Comparison of ENCODE assay signal across 19 cellular contexts in the genomic region with DNA sequence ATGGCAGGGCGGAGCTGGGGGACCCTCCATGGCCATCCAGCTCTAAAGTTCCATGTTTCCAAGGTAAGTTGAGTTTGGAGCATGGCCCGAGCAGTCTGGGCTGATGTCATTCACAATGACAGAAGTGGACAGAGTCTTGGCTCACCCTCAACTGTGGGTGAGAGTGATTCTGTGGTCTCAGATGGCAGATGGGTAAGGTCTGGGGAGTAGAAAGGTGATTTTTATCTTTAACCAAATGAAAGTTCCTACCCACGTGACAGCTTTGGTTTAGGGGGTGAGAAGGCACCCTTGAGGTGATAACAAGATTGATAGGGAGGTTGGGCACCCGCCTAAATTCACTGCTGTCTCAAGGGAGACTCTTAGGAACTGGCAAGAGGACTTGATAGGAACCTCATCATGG.
"Had no signal": no experiment of that assay in that cellular context is flagged by ENCODE, and none has a peak within 500 bp of the region (broad histone marks: within the 10 kb centered on the region; RNA-seq: fewer than 3 reads in every experiment).

No MANE protein-coding gene starts in this region.

- DNase-seq: activated CD4-positive, alpha-beta T cell treated with anti-CD3 and anti-CD28 coated beads for 4 hours; activated CD4-positive, alpha-beta T cell treated with anti-CD3 and anti-CD28 coated beads, Interleukin-2, amount 50 U/mL, for 48 hours; activated CD4-positive, CD25-positive, alpha-beta regulatory T cell; activated CD8-positive, alpha-beta memory T cell treated with anti-CD3 and anti-CD28 coated beads, Interleukin-2, amount 50 U/mL, for 48 hours; activated naive CD4-positive, alpha-beta T cell treated with anti-CD3 and anti-CD28 coated beads for 36 hours; activated T-cell treated with anti-CD3 and anti-CD28 coated beads, Interleukin-2, amount 50 U/mL, for 4 hours; body of pancreas; caudate nucleus; effector CD8-positive, alpha-beta T cell; glutamatergic neuron; hippocampal formation; left ventricle myocardium inferior; naive thymus-derived CD8-positive, alpha-beta T cell; retina; sigmoid colon; stimulated activated CD4-positive, alpha-beta T cell treated with anti-CD3 and anti-CD28 coated beads, Interleukin-2, amount 100 ng/mL, for 48 hours; stimulated activated CD8-positive, alpha-beta memory T cell treated with anti-CD3 and anti-CD28 coated beads, Interleukin-4, amount 100 ng/mL, for 48 hours; stimulated activated naive B cell treated with anti-CD40 and anti-IgM and Interleukin-4, amounts not matched to agents 10 μg/mL and 1 μg/mL and 100 μg/mL, for 72 hours; T1000 had no signal

- ATAC-seq: activated T-cell treated with anti-CD3 and anti-CD28 coated beads, Interleukin-2, amount 50 U/mL, for 4 hours; body of pancreas; naive thymus-derived CD8-positive, alpha-beta T cell; stimulated activated naive B cell treated with anti-CD40 and anti-IgM and Interleukin-4, amounts not matched to agents 10 μg/mL and 1 μg/mL and 100 μg/mL, for 72 hours had no signal
